In genomic region chr1:205700865-205701401, GRCh38 we compare ENCODE assay signal across 12 cellular contexts.
DNase-seq lines count a peak whose midpoint lies in the region; ATAC-seq lines count a peak whose summit lies in the region.
"Had no signal": no experiment of that assay in that cellular context is flagged by ENCODE, and none has a peak within 500 bp of the region (broad histone marks: within the 10 kb centered on the region; RNA-seq: fewer than 3 reads in every experiment).

No MANE protein-coding gene starts in this region.

- peaks cover 13% of the 10 kb centered on the region; the same call in 1 of the 2 replicates for H3K36me3 ChIP-seq in iPS-20b (ENCODE audit: insufficient read depth, low read depth, low read length)

- H3K9ac ChIP-seq in iPS-20b (ENCODE audit: low read depth, low read length) = no peak overlapping the region

- DNase-seq in NCI-H345 (lab: John Stamatoyannopoulos, UW) (peak; percentile 28), NCI-H345 treated with DMSO at 0.1 percent for 48 hours (lab: John Stamatoyannopoulos, UW; ENCODE audit: unreplicated experiment) (no peak), astrocyte of the hippocampus (ENCODE audit: low read depth, low spot score) (peak; percentile 20), NCI-H2029 (lab: John Stamatoyannopoulos, UW) (no peak), NCI-H1048 (lab: John Stamatoyannopoulos, UW) (no peak), dedifferentiated amniotic fluid mesenchymal stem cell (ENCODE audit: extremely low spot score) (no peak)
- no peak for DNase-seq in stimulated activated naive B cell treated with anti-CD40 and anti-IgM and Interleukin-4, amounts not matched to agents 10 μg/mL and 1 μg/mL and 100 μg/mL, for 72 hours
- DNase-seq: activated CD8-positive, alpha-beta memory T cell treated with anti-CD3 and anti-CD28 coated beads, Interleukin-2, amount 10 ng/mL, durations not matched to agents 7 days and 5 days; DMS79 treated with DMSO at 0.1 percent for 48 hours; NCI-H510A had no signal

- H3K27ac ChIP-seq in iPS-20b (ENCODE audit: low read length) = no peak overlapping the region
- H3K27ac ChIP-seq: ascending aorta had no signal

- ATAC-seq in stimulated activated naive B cell treated with anti-CD40 and anti-IgM and Interleukin-4, amounts not matched to agents 10 μg/mL and 1 μg/mL and 100 μg/mL, for 72 hours (replicated peaks) = no peak
- ATAC-seq: activated CD8-positive, alpha-beta memory T cell treated with anti-CD3 and anti-CD28 coated beads, Interleukin-2, amount 10 ng/mL, durations not matched to agents 7 days and 5 days had no signal

- H3K9me3 Mint-ChIP-seq in stimulated activated naive B cell treated with anti-CD40 and anti-IgM and Interleukin-4, amounts not matched to agents 10 μg/mL and 1 μg/mL and 100 μg/mL, for 72 hours = no peaks in the 10 kb centered on the region

- H3K36me3 Mint-ChIP-seq in stimulated activated naive B cell treated with anti-CD40 and anti-IgM and Interleukin-4, amounts not matched to agents 10 μg/mL and 1 μg/mL and 100 μg/mL, for 72 hours = peaks cover 22 to 48% of the 10 kb centered on the region in 2 donors
- H3K36me3 Mint-ChIP-seq: activated CD8-positive, alpha-beta memory T cell treated with anti-CD3 and anti-CD28 coated beads, Interleukin-2, amount 10 ng/mL, durations not matched to agents 7 days and 5 days had no signal

- H3K4me3 Mint-ChIP-seq in stimulated activated naive B cell treated with anti-CD40 and anti-IgM and Interleukin-4, amounts not matched to agents 10 μg/mL and 1 μg/mL and 100 μg/mL, for 72 hours = no peak overlapping the region
- H3K4me3 Mint-ChIP-seq: activated CD8-positive, alpha-beta memory T cell treated with anti-CD3 and anti-CD28 coated beads, Interleukin-2, amount 10 ng/mL, durations not matched to agents 7 days and 5 days had no signal

- H3K27me3 Mint-ChIP-seq in stimulated activated naive B cell treated with anti-CD40 and anti-IgM and Interleukin-4, amounts not matched to agents 10 μg/mL and 1 μg/mL and 100 μg/mL, for 72 hours = no peaks in the 10 kb centered on the region

- peaks cover 11% of the 10 kb centered on the region; the same call in 1 of the 2 replicates for H3K4me1 ChIP-seq in iPS-20b (ENCODE audit: insufficient read depth, low read length)
- H3K4me1 ChIP-seq: ascending aorta had no signal

- 0 out of 2 replicates have a peak overlapping the region, but pooled peaks have one; percentile 4 for H3K4me3 ChIP-seq in iPS-20b (ENCODE audit: low read length)
- H3K4me3 ChIP-seq: ascending aorta had no signal

- H3K27me3 ChIP-seq in iPS-20b (ENCODE audit: insufficient read depth, low read length) = no peaks in the 10 kb centered on the region
- H3K27me3 ChIP-seq: ascending aorta had no signal

- peak overlapping the region; percentile 77 for H3K27ac Mint-ChIP-seq in stimulated activated naive B cell treated with anti-CD40 and anti-IgM and Interleukin-4, amounts not matched to agents 10 μg/mL and 1 μg/mL and 100 μg/mL, for 72 hours
- H3K27ac Mint-ChIP-seq: activated CD8-positive, alpha-beta memory T cell treated with anti-CD3 and anti-CD28 coated beads, Interleukin-2, amount 10 ng/mL, durations not matched to agents 7 days and 5 days had no signal

- H3K9me3 ChIP-seq in iPS-20b (ENCODE audit: insufficient read depth, low read depth, low read length) = no peaks in the 10 kb centered on the region
- H3K9me3 ChIP-seq: ascending aorta had no signal

- peaks cover 20 to 40% of the 10 kb centered on the region in 2 donors for H3K4me1 Mint-ChIP-seq in stimulated activated naive B cell treated with anti-CD40 and anti-IgM and Interleukin-4, amounts not matched to agents 10 μg/mL and 1 μg/mL and 100 μg/mL, for 72 hours

Comparison
In these comparisons a context has a peak if more than half of its experiments do, and no peak if none do; other contexts are left out.
1. DNase-seq: peak in NCI-H345 (single experiment) and astrocyte of the hippocampus (single experiment); none in NCI-H345 treated with DMSO at 0.1 percent for 48 hours (single experiment), stimulated activated naive B cell treated with anti-CD40 and anti-IgM and Interleukin-4, amounts not matched to agents 10 μg/mL and 1 μg/mL and 100 μg/mL, for 72 hours (single experiment), NCI-H2029 (single experiment), NCI-H1048 (single experiment) and dedifferentiated amniotic fluid mesenchymal stem cell (single experiment).